In the genomic region with DNA sequence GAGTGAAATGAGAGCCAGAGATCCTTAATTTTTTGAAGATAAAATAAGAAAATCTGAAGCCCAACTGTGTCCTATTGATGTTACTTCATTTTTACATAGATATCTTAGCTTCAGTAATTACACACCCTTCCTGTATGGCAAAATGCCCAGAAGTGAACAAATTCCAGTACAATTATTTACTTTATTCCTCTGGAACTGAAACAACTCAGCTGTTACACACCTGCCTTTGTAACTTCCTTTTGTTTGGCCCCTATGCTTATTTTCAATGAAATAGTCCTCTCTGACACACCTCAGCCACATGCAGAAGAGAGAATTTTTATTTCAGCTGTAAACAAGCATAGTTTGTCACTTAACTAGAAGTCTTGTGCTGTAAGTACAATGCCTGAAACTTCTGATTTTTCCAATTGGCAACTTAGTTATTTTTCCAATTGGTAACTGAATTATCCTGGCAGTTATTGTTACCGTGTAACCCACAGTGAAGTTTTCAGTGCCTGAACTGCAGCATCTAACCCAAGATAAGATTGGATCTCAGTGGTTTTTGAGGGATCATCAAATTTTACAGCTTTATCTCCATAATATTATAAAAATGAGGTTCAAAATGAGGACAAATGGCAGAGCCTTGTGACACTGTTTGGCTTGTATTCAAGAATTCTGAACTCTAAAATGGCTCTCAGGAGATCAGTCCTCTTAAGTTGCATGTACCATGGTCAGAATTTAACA, we compare ENCODE assay signal across 10 cellular contexts.
DNase-seq lines count a peak whose midpoint lies in the region; ATAC-seq and TF ChIP-seq lines count a peak whose summit lies in the region.
"Had no signal": no experiment of that assay in that cellular context is flagged by ENCODE, and none has a peak within 500 bp of the region (broad histone marks: within the 10 kb centered on the region; RNA-seq: fewer than 3 reads in every experiment).

No MANE protein-coding gene starts in this region.

- TF ChIP-seq CTCF in OCI-LY7 (conservative IDR thresholded peaks at IDR 0.05; ENCODE audit: low read length), result no peak

- H3K4me3 ChIP-seq in OCI-LY7 (ENCODE audit: low read depth, low read length, poor library complexity, severe bottlenecking), result no peak overlapping the region
- H3K4me3 ChIP-seq: BLaER1 had no signal

- H3K4me3 Mint-ChIP-seq in naive thymus-derived CD8-positive, alpha-beta T cell, result no peak overlapping the region
- H3K4me3 Mint-ChIP-seq: stimulated activated memory B cell treated with anti-CD40 and anti-IgM and Interleukin-4, amounts not matched to agents 10 μg/mL and 1 μg/mL and 100 μg/mL, for 72 hours had no signal

- H3K9me3 Mint-ChIP-seq in naive thymus-derived CD8-positive, alpha-beta T cell, result no peaks in the 10 kb centered on the region
- H3K9me3 Mint-ChIP-seq: stimulated activated memory B cell treated with anti-CD40 and anti-IgM and Interleukin-4, amounts not matched to agents 10 μg/mL and 1 μg/mL and 100 μg/mL, for 72 hours had no signal

- ATAC-seq in left ventricle myocardium superior (peak; percentile 68), HG02623 (IDR thresholded peaks at IDR 0.05; ENCODE audit: unreplicated experiment) (no peak)
- no peak for ATAC-seq in naive thymus-derived CD8-positive, alpha-beta T cell
- ATAC-seq: stimulated activated memory B cell treated with anti-CD40 and anti-IgM and Interleukin-4, amounts not matched to agents 10 μg/mL and 1 μg/mL and 100 μg/mL, for 72 hours had no signal

- no peaks in the 10 kb centered on the region for H3K4me1 ChIP-seq in OCI-LY7 (ENCODE audit: insufficient read depth, low read length, poor library complexity, severe bottlenecking)

- H3K36me3 ChIP-seq in OCI-LY7 (ENCODE audit: insufficient read depth, low read length), result no peaks in the 10 kb centered on the region
- H3K36me3 ChIP-seq: BLaER1 had no signal

- CTCF ChIA-PET in OCI-LY7 (lab: Charles Lee; ENCODE audit: unreplicated experiment), result no interaction called here

- no peaks in the 10 kb centered on the region for H3K9me3 ChIP-seq in OCI-LY7 (ENCODE audit: low read length)
- H3K9me3 ChIP-seq: BLaER1 had no signal

- no TSS peak for BruUV-seq in OCI-LY7 (replicated peaks; lab: Mats Ljungman, UMichigan)

- no peaks in the 10 kb centered on the region for H3K27me3 Mint-ChIP-seq in naive thymus-derived CD8-positive, alpha-beta T cell
- H3K27me3 Mint-ChIP-seq: stimulated activated memory B cell treated with anti-CD40 and anti-IgM and Interleukin-4, amounts not matched to agents 10 μg/mL and 1 μg/mL and 100 μg/mL, for 72 hours had no signal

- intact Hi-C loops in left ventricle myocardium superior (cut with micrococcal nuclease) (no loop called here), OCI-LY7 (cut with micrococcal nuclease; ENCODE audit: unreplicated experiment) (no loop called here)

- H3K27ac ChIP-seq in OCI-LY7 (ENCODE audit: low read depth, low read length, poor library complexity, severe bottlenecking), result no peak overlapping the region
- H3K27ac ChIP-seq: BLaER1 had no signal

- H3K9me2 ChIP-seq in OCI-LY7 (ENCODE audit: insufficient read depth, low read length), result no peaks in the 10 kb centered on the region

- H4K20me1 ChIP-seq in OCI-LY7 (ENCODE audit: insufficient read depth, low read length), result no peaks in the 10 kb centered on the region
- H4K20me1 ChIP-seq: BLaER1 had no signal

- peaks cover 0 to under 1% (median 0%) of the 10 kb centered on the region in 4 donors for H3K4me1 Mint-ChIP-seq in naive thymus-derived CD8-positive, alpha-beta T cell
- H3K4me1 Mint-ChIP-seq: stimulated activated memory B cell treated with anti-CD40 and anti-IgM and Interleukin-4, amounts not matched to agents 10 μg/mL and 1 μg/mL and 100 μg/mL, for 72 hours had no signal

- H3K36me3 Mint-ChIP-seq in naive thymus-derived CD8-positive, alpha-beta T cell, result peaks cover 0 to 2% (median 2%) of the 10 kb centered on the region in 3 donors
- H3K36me3 Mint-ChIP-seq: stimulated activated memory B cell treated with anti-CD40 and anti-IgM and Interleukin-4, amounts not matched to agents 10 μg/mL and 1 μg/mL and 100 μg/mL, for 72 hours had no signal

- no peak overlapping the region for H3K4me2 ChIP-seq in OCI-LY7 (ENCODE audit: low read length)
- H3K4me2 ChIP-seq: BLaER1 had no signal

- no peak overlapping the region for H2AFZ ChIP-seq in OCI-LY7 (ENCODE audit: low read length)

- DNase-seq in NOMO-1 treated with DMSO at 0.1 percent for 48 hours (lab: John Stamatoyannopoulos, UW; ENCODE audit: unreplicated experiment), result peak; percentile 4
- no peak for DNase-seq in NOMO-1 treated with dmso at 0.1 percent for 144 hours (lab: John Stamatoyannopoulos, UW; ENCODE audit: unreplicated experiment)
- DNase-seq in SW480 (ENCODE audit: low spot score), result peak; percentile 17
- DNase-seq in left ventricle myocardium superior, result no peak
- DNase-seq in effector CD4-positive, alpha-beta T cell, result no peak
- no peak for DNase-seq in naive thymus-derived CD8-positive, alpha-beta T cell
- DNase-seq in OCI-LY7 (ENCODE audit: low spot score), result no peak

- no peak overlapping the region for H3K27ac Mint-ChIP-seq in naive thymus-derived CD8-positive, alpha-beta T cell
- H3K27ac Mint-ChIP-seq: stimulated activated memory B cell treated with anti-CD40 and anti-IgM and Interleukin-4, amounts not matched to agents 10 μg/mL and 1 μg/mL and 100 μg/mL, for 72 hours had no signal

- POLR2A ChIA-PET in naive thymus-derived CD8-positive, alpha-beta T cell (lab: Charles Lee), result interaction anchor here (0.6 kb wide), 1 partner anchor 11 kb away, joined by 5 read pairs; no protein-coding TSS in a partner anchor
- POLR2A ChIA-PET in OCI-LY7 (lab: Charles Lee), result interaction anchor here (0.6 to 1.7 kb wide), 4 partner anchors 10 to 207 kb away, joined by 3 to 5 read pairs (median 4); no protein-coding TSS in a partner anchor

- no peaks in the 10 kb centered on the region for H3K79me2 ChIP-seq in OCI-LY7 (ENCODE audit: insufficient read depth, low read depth, low read length)

Comparison
In these comparisons a context has a peak if more than half of its experiments do, and no peak if none do; other contexts are left out.
1. DNase-seq: peak in NOMO-1 treated with DMSO at 0.1 percent for 48 hours (single experiment) and SW480 (single experiment); none in NOMO-1 treated with dmso at 0.1 percent for 144 hours (single experiment), left ventricle myocardium superior (single experiment), effector CD4-positive, alpha-beta T cell (single experiment), naive thymus-derived CD8-positive, alpha-beta T cell (0 of 10) and OCI-LY7 (single experiment).